In the genomic region with DNA sequence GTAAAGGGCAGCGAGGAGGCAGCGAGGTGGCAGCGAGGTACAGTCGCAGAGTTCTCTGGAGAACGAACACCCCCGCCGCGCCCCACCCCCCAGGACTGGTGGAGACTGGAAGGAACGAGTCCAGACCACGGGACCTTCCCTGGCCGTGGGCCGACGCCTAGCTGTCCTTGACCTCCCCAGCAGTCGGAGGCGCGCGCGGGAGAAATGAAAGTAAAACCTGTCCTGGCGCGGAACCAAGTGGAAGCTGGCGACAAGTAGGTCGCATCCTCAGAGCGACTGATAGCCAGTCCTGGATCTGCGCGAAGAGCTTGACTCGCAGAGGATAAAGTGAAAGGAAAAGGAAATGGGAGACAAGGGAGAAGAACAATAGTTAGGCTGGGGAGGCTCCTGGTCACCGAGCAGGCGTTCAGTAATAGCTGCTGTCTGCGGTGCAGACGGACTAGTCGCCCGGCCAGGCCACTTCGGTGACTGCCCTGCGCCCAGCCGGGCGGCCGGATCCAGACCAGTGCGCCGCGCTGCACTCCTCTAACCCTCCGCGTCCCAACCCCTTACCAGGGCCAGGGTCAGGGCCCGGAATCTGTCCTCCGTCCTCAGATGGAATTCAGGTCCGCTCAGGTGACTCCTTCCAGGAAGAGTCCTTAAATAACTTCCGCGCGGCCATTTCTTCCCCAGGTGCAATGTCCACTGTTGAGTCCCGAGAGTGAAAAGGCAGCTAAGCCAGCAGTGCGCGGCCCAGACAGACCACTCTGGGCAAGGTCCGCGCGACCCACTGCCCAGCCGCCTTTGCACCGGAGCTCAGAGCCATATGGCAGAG, we compare ENCODE assay signal across 8 cellular contexts. TPM values are rescaled to one million over a fixed set of nuclear protein-coding genes. Genes with fewer than 3 reads are reported as not detected.
DNase-seq lines count a peak whose midpoint lies in the region; ATAC-seq and TF ChIP-seq lines count a peak whose summit lies in the region.

No MANE protein-coding gene starts in this region.

- no peaks in the 10 kb centered on the region for H3K9me3 Mint-ChIP-seq in activated T-cell treated with anti-CD3 and anti-CD28 coated beads, Interleukin-2, amount 50 U/mL, for 4 hours

- no peaks in the 10 kb centered on the region for H3K36me3 Mint-ChIP-seq in activated T-cell treated with anti-CD3 and anti-CD28 coated beads, Interleukin-2, amount 50 U/mL, for 4 hours (ENCODE audit: insufficient read depth)

- DNase-seq in SIG-M5 treated with dmso at 0.1 percent for 504 hours (lab: John Stamatoyannopoulos, UW; ENCODE audit: unreplicated experiment) (peak; percentile 35), SIG-M5 (lab: John Stamatoyannopoulos, UW) (no peak), NCI-H748 (lab: John Stamatoyannopoulos, UW; ENCODE audit: unreplicated experiment) (peak; percentile 75), epithelial cell of proximal tubule (ENCODE audit: low read depth) (no peak), stomach (peak; percentile 93), NCI-H446 treated with DMSO at 0.1 percent for 48 hours (lab: John Stamatoyannopoulos, UW) (no peak)
- DNase-seq in activated T-cell treated with anti-CD3 and anti-CD28 coated beads, Interleukin-2, amount 50 U/mL, for 4 hours, result peak; percentile 64

- H3K4me3 Mint-ChIP-seq in activated T-cell treated with anti-CD3 and anti-CD28 coated beads, Interleukin-2, amount 50 U/mL, for 4 hours, result peak overlapping the region; percentile 96

- no peaks in the 10 kb centered on the region for H3K9me3 ChIP-seq in mononuclear cell (ENCODE audit: low read depth, low read length)
- H3K9me3 ChIP-seq in stomach, result no peaks in the 10 kb centered on the region

- H3K4me1 ChIP-seq in mononuclear cell (ENCODE audit: insufficient read depth, low read length) (peaks cover 70% of the 10 kb centered on the region), stomach (peaks cover 25 to 56% (median 48%) of the 10 kb centered on the region in 4 donors)

- peak in 1 of 2 donors; percentile 4 for ATAC-seq in activated T-cell treated with anti-CD3 and anti-CD28 coated beads, Interleukin-2, amount 50 U/mL, for 4 hours

- 0 to 5% (median 1%) methylated on average over 46 to 56 of the region's 56 CpGs for WGBS in stomach, 5 donors

- H3K4me3 ChIP-seq in epithelial cell of proximal tubule (ENCODE audit: low read depth, low read length) (peak overlapping the region; percentile 87), mononuclear cell (ENCODE audit: low read length) (peak overlapping the region; percentile 84), stomach (peak overlapping the region; percentile 73 to 80 (median 74))

- H3K27me3 ChIP-seq in mononuclear cell (ENCODE audit: insufficient read depth, low read length) (peaks cover 15% of the 10 kb centered on the region), stomach (peaks cover 0 to 15% (median 9%) of the 10 kb centered on the region in 3 donors)

- no peaks in the 10 kb centered on the region for H3K36me3 ChIP-seq in stomach

- peaks cover 54% of the 10 kb centered on the region for H3K4me1 Mint-ChIP-seq in activated T-cell treated with anti-CD3 and anti-CD28 coated beads, Interleukin-2, amount 50 U/mL, for 4 hours (ENCODE audit: low read depth)

- no peak for TF ChIP-seq POLR2A in stomach (IDR thresholded peaks at IDR 0.05)

- TF ChIP-seq CTCF in epithelial cell of proximal tubule (conservative IDR thresholded peaks at IDR 0.05; ENCODE audit: low read depth, low read length) (no peak), stomach (IDR thresholded peaks at IDR 0.05) (no peak)

- intact Hi-C loops in stomach (cut with DNase I; ENCODE audit: low total_unique reads), result no loop called here

- TF ChIP-seq EP300 in stomach (IDR thresholded peaks at IDR 0.05), result no peak

- H3K27ac ChIP-seq in stomach, result peak overlapping the region; percentile 90 to 97 (median 92)

- H3K27me3 Mint-ChIP-seq in activated T-cell treated with anti-CD3 and anti-CD28 coated beads, Interleukin-2, amount 50 U/mL, for 4 hours (ENCODE audit: low read depth), result peaks cover 28% of the 10 kb centered on the region

RNA-seq across cellular contexts. Expression of a gene that starts 1.9 kb away (rescaled TPM):
- under 1 TPM in 2 of 3 donors, not detected in 1; 0.43 TPM for total RNA-seq in activated T-cell treated with anti-CD3 and anti-CD28 coated beads, Interleukin-2, amount 50 U/mL, for 4 hours
- total RNA-seq in epithelial cell of proximal tubule (41.2 and 74.2 TPM in 2 replicates), mononuclear cell (93.5 TPM), stomach (100 to 1,000 TPM in 1 of 5 donors, 10 to 100 TPM in 4; 33.9 to 144 (median 57.4) TPM)
- 10 to 100 TPM; 14.3 to 21.5 (median 19.7) TPM for polyA plus RNA-seq in stomach

RNA-seq across cellular contexts. Expression of a gene that starts 8.9 kb away (rescaled TPM):
- total RNA-seq in activated T-cell treated with anti-CD3 and anti-CD28 coated beads, Interleukin-2, amount 50 U/mL, for 4 hours, result 1 to 10 TPM; 3.0 to 6.9 (median 3.5) TPM
- total RNA-seq in epithelial cell of proximal tubule (15.6 and 26.2 TPM in 2 replicates), mononuclear cell (35.1 TPM), stomach (100 to 1,000 TPM in 2 of 5 donors, 10 to 100 TPM in 3; 24.0 to 260 (median 64.8) TPM)
- 10 to 100 TPM in 2 of 3 donors, 1 to 10 TPM in 1; 8.6 to 13.3 (median 12.5) TPM for polyA plus RNA-seq in stomach

Comparison
In these comparisons a context has a peak if more than half of its experiments do, and no peak if none do; other contexts are left out.
1. DNase-seq: peak in SIG-M5 treated with dmso at 0.1 percent for 504 hours (single experiment), NCI-H748 (single experiment), activated T-cell treated with anti-CD3 and anti-CD28 coated beads, Interleukin-2, amount 50 U/mL, for 4 hours (single experiment) and stomach (single experiment); none in SIG-M5 (single experiment), epithelial cell of proximal tubule (single experiment) and NCI-H446 treated with DMSO at 0.1 percent for 48 hours (single experiment).
2. RNA of a gene that starts 1.9 kb away (total RNA-seq): 93.5 TPM in mononuclear cell (single experiment), 41.2 to 74.2 TPM in epithelial cell of proximal tubule and 33.9 to 144 TPM in stomach; 0.43 TPM in activated T-cell treated with anti-CD3 and anti-CD28 coated beads, Interleukin-2, amount 50 U/mL, for 4 hours; every median in the first group is over 10 times any median in the second.
3. Peak in every context shown above with its lines, with median percentiles within 50 percentile points of each other: H3K4me3 ChIP-seq.